In the genomic region with DNA sequence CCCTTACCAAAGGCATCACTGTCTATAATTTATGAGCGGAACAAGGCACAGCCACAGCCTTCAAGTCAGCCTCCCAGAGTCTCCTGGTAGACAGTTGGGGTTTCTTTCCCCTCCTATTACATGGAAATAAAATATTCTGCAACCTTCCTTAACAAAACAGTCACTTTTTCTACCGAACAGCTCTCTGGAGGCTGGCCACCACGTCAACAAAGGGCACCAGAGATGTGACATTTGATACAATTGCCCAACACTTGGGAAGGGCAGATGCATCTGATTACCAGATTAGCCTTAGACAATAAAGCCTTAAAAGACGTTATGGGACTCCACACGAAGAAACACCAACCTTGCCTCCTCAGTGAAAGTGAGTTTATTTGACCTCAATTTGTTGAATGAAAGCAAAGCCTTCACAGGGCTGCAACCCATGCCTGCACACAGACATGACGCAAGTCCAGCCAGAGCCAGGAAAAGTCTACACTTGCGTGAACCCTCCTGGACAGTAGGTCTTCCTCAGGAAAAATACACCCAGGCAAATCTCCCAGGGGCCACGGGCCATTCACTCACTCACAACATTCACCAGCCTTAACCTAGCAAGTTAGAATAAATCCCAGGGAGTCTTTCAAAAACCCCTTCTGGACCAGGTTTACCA, we compare ENCODE assay signal across 17 cellular contexts.
A peak's percentile ranks its signal among the peaks of the same experiment; 100 is the strongest.
DNase-seq lines count a peak whose midpoint lies in the region; ATAC-seq and TF ChIP-seq lines count a peak whose summit lies in the region.
"Had no signal": no experiment of that assay in that cellular context is flagged by ENCODE, and none has a peak within 500 bp of the region (broad histone marks: within the 10 kb centered on the region; RNA-seq: fewer than 3 reads in every experiment).

No MANE protein-coding gene starts in this region.

- no peak overlapping the region for H3K9ac ChIP-seq in parathyroid adenoma

- H3K4me3 ChIP-seq in gastroesophageal sphincter (no peak overlapping the region), parathyroid adenoma (ENCODE audit: low read depth, low read length) (no peak overlapping the region), transverse colon (no peak overlapping the region)
- H3K4me3 ChIP-seq: skin epidermis had no signal

- H3K27ac ChIP-seq in gastroesophageal sphincter, result peak overlapping the region; percentile 71 to 81 (median 78)
- peak overlapping the region; percentile 58 for H3K27ac ChIP-seq in parathyroid adenoma
- peak overlapping the region; percentile 55 to 79 (median 66) for H3K27ac ChIP-seq in transverse colon
- H3K27ac ChIP-seq: RWPE1 had no signal

- DNase-seq in cardiac septum (ENCODE audit: low spot score) (peak; percentile 53), left ventricle myocardium superior (no peak), transverse colon (no peak), ureter (ENCODE audit: low spot score) (no peak), NCI-H510A treated with DMSO at 0.1 percent for 48 hours (lab: John Stamatoyannopoulos, UW) (no peak), mucosa of gallbladder (ENCODE audit: low spot score) (no peak)
- DNase-seq: activated T-cell treated with anti-CD3 and anti-CD28 coated beads for 4 hours, erythroblast, GOT3, head of caudate nucleus, NCI-H2081, nucleus accumbens had no signal

- H3K9me3 ChIP-seq in gastroesophageal sphincter (no peaks in the 10 kb centered on the region), parathyroid adenoma (ENCODE audit: control insufficient read depth, low read length) (no peaks in the 10 kb centered on the region), transverse colon (no peaks in the 10 kb centered on the region)

- 83 to 88% methylated on average over 6 to 7 of the region's 8 CpGs for WGBS in gastroesophageal sphincter (ENCODE audit: low coverage in 1 of 2), 2 donors
- WGBS in transverse colon (ENCODE audit: low coverage in 1 of 2), 2 donors, result 83 to 84% methylated on average over 6 to 8 of the region's 8 CpGs

- H3K4me2 ChIP-seq in parathyroid adenoma (ENCODE audit: low read length), result no peak overlapping the region

- H2AFZ ChIP-seq in parathyroid adenoma, result no peak overlapping the region

- in situ Hi-C loops in transverse colon (cut with MboI; ENCODE audit: low pct_ligation_motif_present in 1 of 4, low pct_unique_long_range_greater_than_20kb in 1 of 4, low sequenced_read_pairs in 3 of 4), result no loop called here

- TF ChIP-seq POLR2A in gastroesophageal sphincter (IDR thresholded peaks at IDR 0.05) (no peak), transverse colon (IDR thresholded peaks at IDR 0.05) (no peak)

- no peak for TF ChIP-seq EP300 in gastroesophageal sphincter (IDR thresholded peaks at IDR 0.05)
- TF ChIP-seq EP300 in transverse colon (IDR thresholded peaks at IDR 0.05; ENCODE audit: low read depth), result no peak

- no peaks in the 10 kb centered on the region for H3K79me2 ChIP-seq in parathyroid adenoma

- ATAC-seq in left ventricle myocardium superior (no peak), gastroesophageal sphincter (no peak)
- ATAC-seq: activated naive CD4-positive, alpha-beta T cell treated with anti-CD3 and anti-CD28 coated beads, Interleukin-2, amount 50 U/mL, for 72 hours had no signal

- no peaks in the 10 kb centered on the region for H3K27me3 ChIP-seq in gastroesophageal sphincter
- no peaks in the 10 kb centered on the region for H3K27me3 ChIP-seq in parathyroid adenoma (ENCODE audit: control insufficient read depth, insufficient read depth, low read length)
- no peaks in the 10 kb centered on the region for H3K27me3 ChIP-seq in transverse colon

- H3K4me1 ChIP-seq in gastroesophageal sphincter, result peaks cover 31 to 96% (median 56%) of the 10 kb centered on the region in 3 donors
- H3K4me1 ChIP-seq in parathyroid adenoma, result peaks cover 18% of the 10 kb centered on the region
- peaks cover 11 to 43% (median 21%) of the 10 kb centered on the region in 4 donors for H3K4me1 ChIP-seq in transverse colon

- peaks cover 0 to 7% of the 10 kb centered on the region in 2 donors for H3K36me3 ChIP-seq in gastroesophageal sphincter
- no peaks in the 10 kb centered on the region for H3K36me3 ChIP-seq in parathyroid adenoma (ENCODE audit: control insufficient read depth, insufficient read depth, low read length)
- no peaks in the 10 kb centered on the region for H3K36me3 ChIP-seq in transverse colon

- intact Hi-C loops in cardiac septum (cut with DNase I), result loop anchor here (2.0 kb wide), 1 partner anchor 99 kb away; no protein-coding TSS in a partner anchor
- intact Hi-C loops in left ventricle myocardium superior (cut with micrococcal nuclease), result no loop called here
- intact Hi-C loops in transverse colon (cut with DNase I; ENCODE audit: low total_unique reads), result loop anchor here (10.0 kb wide), 2 partner anchors 85 to 135 kb away; a partner anchor contains a TSS

- TF ChIP-seq CTCF in gastroesophageal sphincter (IDR thresholded peaks at IDR 0.05) (no peak), parathyroid adenoma (IDR thresholded peaks at IDR 0.05) (no peak), transverse colon (IDR thresholded peaks at IDR 0.05) (no peak)
